Comparison of ENCODE assay signal across 15 cellular contexts in the genomic region with DNA sequence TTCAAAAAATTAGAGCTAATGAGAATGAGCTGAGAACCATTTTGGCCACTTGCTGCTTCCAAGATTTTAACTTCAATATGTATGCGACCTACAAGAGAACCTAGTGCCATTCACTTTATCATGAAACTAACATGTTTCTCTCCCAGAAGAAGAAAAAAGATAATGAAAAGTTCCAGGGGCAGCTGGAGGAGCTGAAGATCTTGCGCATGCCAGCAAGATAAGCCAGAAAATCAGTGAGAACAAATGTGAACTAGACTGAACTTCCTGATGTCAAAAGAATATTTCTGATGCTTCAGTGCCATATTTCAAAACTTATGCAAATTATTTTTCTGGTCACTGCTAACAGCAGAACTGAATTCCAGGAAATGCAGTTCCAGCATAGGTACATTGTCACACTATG.
DNase-seq lines count a peak whose midpoint lies in the region; ATAC-seq and TF ChIP-seq lines count a peak whose summit lies in the region.
"Had no signal": no experiment of that assay in that cellular context is flagged by ENCODE, and none has a peak within 500 bp of the region (broad histone marks: within the 10 kb centered on the region; RNA-seq: fewer than 3 reads in every experiment).

No MANE protein-coding gene starts in this region.

- no peaks in the 10 kb centered on the region for H4K20me1 ChIP-seq in SU-DHL-6 (ENCODE audit: low read depth, low read length)

- no peaks in the 10 kb centered on the region for H3F3A ChIP-seq in SU-DHL-6 (ENCODE audit: insufficient read depth)

- no peak for TF ChIP-seq CTCF in SU-DHL-6 (IDR thresholded peaks at IDR 0.05; ENCODE audit: insufficient read depth, low read length, poor library complexity, severe bottlenecking)
- no peak for TF ChIP-seq CTCF in WERI-Rb-1 (IDR thresholded peaks at IDR 0.05; ENCODE audit: low read depth, low read length)

- H3K27ac ChIP-seq in SU-DHL-6 (ENCODE audit: low read depth, low read length) (no peak overlapping the region), WERI-Rb-1 (no peak overlapping the region)
- H3K27ac ChIP-seq: GM23248, HL-60 had no signal

- ATAC-seq in HG03432 (IDR thresholded peaks at IDR 0.05; ENCODE audit: unreplicated experiment): no peak
- ATAC-seq: GM12878, HCT116 had no signal

- no peak overlapping the region for H3K9ac ChIP-seq in SU-DHL-6 (ENCODE audit: low read length)
- H3K9ac ChIP-seq: GM23248 had no signal

- H2AFZ ChIP-seq in SU-DHL-6 (ENCODE audit: low read depth, low read length, severe bottlenecking): peak overlapping the region; percentile 53
- H2AFZ ChIP-seq: GM23248 had no signal

- H3K4me2 ChIP-seq in SU-DHL-6 (ENCODE audit: low read depth, low read length, poor library complexity, severe bottlenecking): no peak overlapping the region

- H3K27me3 ChIP-seq in SU-DHL-6 (ENCODE audit: low read length) (no peaks in the 10 kb centered on the region), WERI-Rb-1 (ENCODE audit: insufficient read depth, low read depth, severe bottlenecking) (no peaks in the 10 kb centered on the region)

- H3K9me2 ChIP-seq in SU-DHL-6 (replicated peaks; ENCODE audit: insufficient read depth, low read length): no peaks in the 10 kb centered on the region

- H3K79me2 ChIP-seq in SU-DHL-6 (ENCODE audit: insufficient read depth, low read length): no peaks in the 10 kb centered on the region

- H3K4me3 ChIP-seq in SU-DHL-6 (ENCODE audit: insufficient read depth, low read length, poor library complexity, severe bottlenecking): no peak overlapping the region
- H3K4me3 ChIP-seq in WERI-Rb-1 (ENCODE audit: low read depth, low read length): no peak overlapping the region
- H3K4me3 ChIP-seq: GM12878, GM23248 had no signal

- H3K9me3 ChIP-seq in SU-DHL-6 (ENCODE audit: insufficient read depth, low read length): no peaks in the 10 kb centered on the region
- H3K9me3 ChIP-seq in WERI-Rb-1 (ENCODE audit: severe bottlenecking): no peaks in the 10 kb centered on the region

- H3K36me3 ChIP-seq in SU-DHL-6 (ENCODE audit: low read length): no peaks in the 10 kb centered on the region
- no peaks in the 10 kb centered on the region for H3K36me3 ChIP-seq in WERI-Rb-1

- peak; percentile 57 for DNase-seq in NCI-H226
- DNase-seq in amniotic epithelial cell (ENCODE audit: low read depth): peak; percentile 57
- no peak for DNase-seq in WERI-Rb-1
- no peak for DNase-seq in SHP77 treated with DMSO at 0.1 percent for 48 hours (lab: John Stamatoyannopoulos, UW)
- DNase-seq in NCI-H748 (lab: John Stamatoyannopoulos, UW; ENCODE audit: unreplicated experiment): no peak
- DNase-seq: C1 segment of cervical spinal cord; Calu3; CD4-positive, alpha-beta T cell; DMS 273 treated with DMSO at 0.1 percent for 48 hours; GM23248 had no signal

Comparison
In these comparisons a context has a peak if more than half of its experiments do, and no peak if none do; other contexts are left out.
1. DNase-seq: peak in NCI-H226 (single experiment) and amniotic epithelial cell (single experiment); none in WERI-Rb-1 (single experiment), SHP77 treated with DMSO at 0.1 percent for 48 hours (single experiment) and NCI-H748 (single experiment).